ENCODE assay signal across 13 cellular contexts in genomic region chr4:151808120-151808529, GRCh38. TPM values are rescaled to one million over a fixed set of nuclear protein-coding genes. Genes with fewer than 3 reads are reported as not detected.
DNase-seq lines count a peak whose midpoint lies in the region; TF ChIP-seq lines count a peak whose summit lies in the region.
"Had no signal": no experiment of that assay in that cellular context is flagged by ENCODE, and none has a peak within 500 bp of the region (broad histone marks: within the 10 kb centered on the region; RNA-seq: fewer than 3 reads in every experiment).

No MANE protein-coding gene starts in this region.

- no peaks in the 10 kb centered on the region for H3K27me3 ChIP-seq in breast epithelium
- H3K27me3 ChIP-seq in suprapubic skin, result no peaks in the 10 kb centered on the region
- H3K27me3 ChIP-seq: vagina had no signal

- peak; percentile 18 for DNase-seq in MCF 10A (ENCODE audit: unreplicated experiment)
- DNase-seq in breast epithelium (ENCODE audit: low spot score in 2 of 2), result no peak
- DNase-seq in NCI-H524 (lab: John Stamatoyannopoulos, UW), result peak; percentile 21 to 75
- peak; percentile 48 to 68 for DNase-seq in foreskin fibroblast
- no peak for DNase-seq in suprapubic skin (ENCODE audit: low spot score in 2 of 2)
- no peak for DNase-seq in Kasumi-1 (lab: John Stamatoyannopoulos, UW)
- no peak for DNase-seq in DMS114 treated with DMSO at 0.1 percent for 48 hours (lab: John Stamatoyannopoulos, UW; ENCODE audit: unreplicated experiment)
- no peak for DNase-seq in inferior parietal cortex (ENCODE audit: extremely low spot score)
- DNase-seq: activated CD4-positive, alpha-beta T cell treated with anti-CD3 and anti-CD28 coated beads for 4 hours; anterior cingulate cortex; H7 had no signal

- BruUV-seq in MCF 10A (replicated peaks; lab: Mats Ljungman, UMichigan), result no TSS peak

- H3K4me1 ChIP-seq in breast epithelium (no peaks in the 10 kb centered on the region), suprapubic skin (peaks cover 26% of the 10 kb centered on the region)
- H3K4me1 ChIP-seq: vagina had no signal

- H3K9me3 ChIP-seq in breast epithelium (no peaks in the 10 kb centered on the region), suprapubic skin (no peaks in the 10 kb centered on the region)
- H3K9me3 ChIP-seq: vagina had no signal

- 38% methylated on average over 9 of the region's 9 CpGs for WGBS in suprapubic skin

- H3K27ac ChIP-seq in breast epithelium (no peak overlapping the region), suprapubic skin (peak overlapping the region; percentile 67)
- H3K27ac ChIP-seq: vagina had no signal

- TF ChIP-seq CTCF in MCF 10A (IDR thresholded peaks at IDR 0.05; ENCODE audit: unreplicated experiment), result no peak
- no peak for TF ChIP-seq CTCF in breast epithelium (IDR thresholded peaks at IDR 0.05)
- no peak for TF ChIP-seq CTCF in foreskin fibroblast (IDR thresholded peaks at IDR 0.05; ENCODE audit: low read depth, low read length)
- no peak for TF ChIP-seq CTCF in suprapubic skin (IDR thresholded peaks at IDR 0.05)

- TF ChIP-seq EP300 in suprapubic skin (IDR thresholded peaks at IDR 0.05), result no peak

- no peak overlapping the region for H3K27ac Mint-ChIP-seq in MCF 10A (ENCODE audit: low read depth, unreplicated experiment)
- H3K27ac Mint-ChIP-seq: stimulated activated effector memory CD8-positive, alpha-beta T cell treated with anti-CD3 and anti-CD28 coated beads, Interleukin-12 subunit alpha, Interleukin-12 subunit beta, amount 100 ng/mL, for 72 hours had no signal

- CTCF ChIA-PET in MCF 10A (lab: Yijun Ruan, JAX), result no interaction called here

- H3K4me3 ChIP-seq in breast epithelium (no peak overlapping the region), foreskin fibroblast (ENCODE audit: low read depth in 1 of 2, low read length in 2 of 2) (no peak overlapping the region), suprapubic skin (no peak overlapping the region)
- H3K4me3 ChIP-seq: vagina had no signal

- peaks cover 6% of the 10 kb centered on the region for H3K4me1 Mint-ChIP-seq in MCF 10A (ENCODE audit: insufficient read depth, unreplicated experiment)
- H3K4me1 Mint-ChIP-seq: stimulated activated effector memory CD8-positive, alpha-beta T cell treated with anti-CD3 and anti-CD28 coated beads, Interleukin-12 subunit alpha, Interleukin-12 subunit beta, amount 100 ng/mL, for 72 hours had no signal

- no peak overlapping the region for H3K4me3 Mint-ChIP-seq in MCF 10A (ENCODE audit: unreplicated experiment)
- H3K4me3 Mint-ChIP-seq: stimulated activated effector memory CD8-positive, alpha-beta T cell treated with anti-CD3 and anti-CD28 coated beads, Interleukin-12 subunit alpha, Interleukin-12 subunit beta, amount 100 ng/mL, for 72 hours had no signal

- H3K27me3 Mint-ChIP-seq in MCF 10A (ENCODE audit: insufficient read depth, unreplicated experiment), result no peaks in the 10 kb centered on the region

- POLR2A ChIA-PET in MCF 10A (lab: Yijun Ruan, JAX), result no interaction called here

- H3K36me3 Mint-ChIP-seq in MCF 10A (ENCODE audit: insufficient read depth, unreplicated experiment), result peaks cover 5% of the 10 kb centered on the region
- H3K36me3 Mint-ChIP-seq: stimulated activated effector memory CD8-positive, alpha-beta T cell treated with anti-CD3 and anti-CD28 coated beads, Interleukin-12 subunit alpha, Interleukin-12 subunit beta, amount 100 ng/mL, for 72 hours had no signal

- H3K36me3 ChIP-seq in breast epithelium, result no peaks in the 10 kb centered on the region
- H3K36me3 ChIP-seq in suprapubic skin, result no peaks in the 10 kb centered on the region
- H3K36me3 ChIP-seq: vagina had no signal

- no peak for TF ChIP-seq POLR2A in breast epithelium (IDR thresholded peaks at IDR 0.05)
- no peak for TF ChIP-seq POLR2A in suprapubic skin (IDR thresholded peaks at IDR 0.05)

- H3K9me3 Mint-ChIP-seq in MCF 10A (ENCODE audit: unreplicated experiment), result no peaks in the 10 kb centered on the region
- H3K9me3 Mint-ChIP-seq: stimulated activated effector memory CD8-positive, alpha-beta T cell treated with anti-CD3 and anti-CD28 coated beads, Interleukin-12 subunit alpha, Interleukin-12 subunit beta, amount 100 ng/mL, for 72 hours had no signal

- intact Hi-C loops in MCF 10A (cut with micrococcal nuclease), result no loop called here
- intact Hi-C loops in breast epithelium (cut with DNase I; ENCODE audit: low total_unique reads), result loop anchor here (2.0 kb wide), 1 partner anchor 147 kb away; no protein-coding TSS in a partner anchor

RNA-seq across cellular contexts. Expression of gene GATB, which starts 47.3 kb away (rescaled TPM):
- total RNA-seq in MCF 10A (2022) (15.9 and 17.8 TPM in 2 replicates), breast epithelium (10 to 100 TPM; 12.8 to 26.6 (median 20.6) TPM), suprapubic skin (10 to 100 TPM; 34.3 to 66.3 (median 47.2) TPM)

Comparison
In these comparisons a context has a peak if more than half of its experiments do, and no peak if none do; other contexts are left out.
1. DNase-seq: peak in MCF 10A (single experiment), NCI-H524 (2 of 2) and foreskin fibroblast (2 of 2); none in breast epithelium (0 of 2), suprapubic skin (0 of 2), Kasumi-1 (0 of 2), DMS114 treated with DMSO at 0.1 percent for 48 hours (single experiment) and inferior parietal cortex (single experiment).